9 cellular contexts compared by ENCODE assay signal in genomic region chr2:39059366-39059952, GRCh38.
DNase-seq lines count a peak whose midpoint lies in the region; ATAC-seq, FAIRE-seq and TF ChIP-seq lines count a peak whose summit lies in the region.
"Had no signal": no experiment of that assay in that cellular context is flagged by ENCODE, and none has a peak within 500 bp of the region (broad histone marks: within the 10 kb centered on the region; RNA-seq: fewer than 3 reads in every experiment).

No MANE protein-coding gene starts in this region.

- no peak overlapping the region for H3K9ac ChIP-seq in keratinocyte (ENCODE audit: control insufficient read depth, extremely low read depth, insufficient read depth, low read length)

- peak; percentile 53 for DNase-seq in AG10803 (ENCODE audit: low read depth)
- DNase-seq in GM19239 (ENCODE audit: insufficient read length, low spot score): peak; percentile 1
- DNase-seq in NCI-H2196 (lab: John Stamatoyannopoulos, UW; ENCODE audit: unreplicated experiment): peak; percentile 80
- no peak for DNase-seq in ascending aorta (ENCODE audit: low spot score in 2 of 2)
- DNase-seq in keratinocyte (ENCODE audit: low read depth, low spot score): no peak
- DNase-seq in urothelium cell line (ENCODE audit: low spot score): peak; percentile 15

- no peaks in the 10 kb centered on the region for H3K4me1 ChIP-seq in ascending aorta
- H3K4me1 ChIP-seq in keratinocyte (ENCODE audit: control insufficient read depth, extremely low read depth, insufficient read depth, low read length): no peaks in the 10 kb centered on the region

- H3K4me3 ChIP-seq in AG10803 (ENCODE audit: low read length) (no peak overlapping the region), ascending aorta (no peak overlapping the region), keratinocyte (ENCODE audit: control insufficient read depth in 2 of 3, extremely low read depth in 1 of 3, insufficient read depth in 2 of 3, low read depth in 1 of 3, low read length in 3 of 3) (no peak overlapping the region)
- H3K4me3 ChIP-seq: HAP-1 had no signal

- FAIRE-seq in GM19239 (lab: Jason Lieb, UNC) (peak; percentile 84), keratinocyte (lab: Jason Lieb, UNC) (peak; percentile 58), urothelium cell line (lab: Jason Lieb, UNC) (no peak)

- TF ChIP-seq CTCF in AG10803 (conservative IDR thresholded peaks at IDR 0.05; ENCODE audit: low read length): peak; percentile 72
- TF ChIP-seq CTCF in ascending aorta (IDR thresholded peaks at IDR 0.05): peak; percentile 56 to 74 (median 63)
- peak in 2 of 3 experiments; percentile 35 to 49 for TF ChIP-seq CTCF in keratinocyte (optimal IDR thresholded peaks at IDR 0.05 in 1 of 3, IDR thresholded peaks at IDR 0.05 in 1 of 3, conservative IDR thresholded peaks at IDR 0.05 in 1 of 3; ENCODE audit: extremely low read depth in 1 of 3, insufficient read depth in 2 of 3, low read length in 3 of 3)

- no peaks in the 10 kb centered on the region for H3K9me1 ChIP-seq in keratinocyte (ENCODE audit: control insufficient read depth, extremely low read depth, insufficient read depth, low read length)

- H2AFZ ChIP-seq in keratinocyte (ENCODE audit: control insufficient read depth, low read length): no peak overlapping the region

- intact Hi-C loops in ascending aorta (cut with DNase I): loop anchor here (1.0 to 2.0 kb wide), 2 partner anchors 61 to 169 kb away; partner anchors contain the start of gene SOS1

- H3K36me3 ChIP-seq in ascending aorta: peaks cover 0 to 12% of the 10 kb centered on the region in 2 donors
- no peaks in the 10 kb centered on the region for H3K36me3 ChIP-seq in keratinocyte (ENCODE audit: control insufficient read depth in 2 of 2, extremely low read depth in 1 of 2, insufficient read depth in 2 of 2, low read length in 2 of 2)
- H3K36me3 ChIP-seq: HAP-1 had no signal

- dilution Hi-C loops in keratinocyte (cut with MboI; ENCODE audit: extremely low pct_ligation_motif_present, low sequenced_read_pairs): loop anchor here (25.0 kb wide), 1 partner anchor 153 kb away; no protein-coding TSS in a partner anchor

- H4K20me1 ChIP-seq in keratinocyte (ENCODE audit: control insufficient read depth, extremely low read depth, insufficient read depth, low read length): no peaks in the 10 kb centered on the region

- no peaks in the 10 kb centered on the region for H3K79me2 ChIP-seq in keratinocyte (ENCODE audit: control insufficient read depth, insufficient read depth, low read length)

- ATAC-seq in GM21529 (IDR thresholded peaks at IDR 0.05; ENCODE audit: unreplicated experiment) (no peak), HG03159 (IDR thresholded peaks at IDR 0.05; ENCODE audit: unreplicated experiment) (no peak)

- no peaks in the 10 kb centered on the region for H3K27me3 ChIP-seq in ascending aorta
- no peaks in the 10 kb centered on the region for H3K27me3 ChIP-seq in keratinocyte (ENCODE audit: control insufficient read depth, extremely low read depth, insufficient read depth, low read length)

- no peak overlapping the region for H3K27ac ChIP-seq in ascending aorta
- H3K27ac ChIP-seq in keratinocyte (ENCODE audit: control insufficient read depth, insufficient read depth, low read length): no peak overlapping the region

- H3K4me2 ChIP-seq in keratinocyte (ENCODE audit: control insufficient read depth, extremely low read depth, insufficient read depth, low read depth, low read length): no peak overlapping the region

- H3K9me3 ChIP-seq in ascending aorta: no peaks in the 10 kb centered on the region
- H3K9me3 ChIP-seq in keratinocyte (ENCODE audit: control insufficient read depth, low read depth, low read length): no peaks in the 10 kb centered on the region
- H3K9me3 ChIP-seq: HAP-1 had no signal

Comparison
In these comparisons a context has a peak if more than half of its experiments do, and no peak if none do; other contexts are left out.
1. DNase-seq: peak in AG10803 (single experiment), GM19239 (single experiment), NCI-H2196 (single experiment) and urothelium cell line (single experiment); none in ascending aorta (0 of 2) and keratinocyte (single experiment).
2. Peak in every context shown above with its lines, with median percentiles within 50 percentile points of each other: CTCF ChIP-seq.